ENCODE assay signal across 8 cellular contexts in the genomic region with DNA sequence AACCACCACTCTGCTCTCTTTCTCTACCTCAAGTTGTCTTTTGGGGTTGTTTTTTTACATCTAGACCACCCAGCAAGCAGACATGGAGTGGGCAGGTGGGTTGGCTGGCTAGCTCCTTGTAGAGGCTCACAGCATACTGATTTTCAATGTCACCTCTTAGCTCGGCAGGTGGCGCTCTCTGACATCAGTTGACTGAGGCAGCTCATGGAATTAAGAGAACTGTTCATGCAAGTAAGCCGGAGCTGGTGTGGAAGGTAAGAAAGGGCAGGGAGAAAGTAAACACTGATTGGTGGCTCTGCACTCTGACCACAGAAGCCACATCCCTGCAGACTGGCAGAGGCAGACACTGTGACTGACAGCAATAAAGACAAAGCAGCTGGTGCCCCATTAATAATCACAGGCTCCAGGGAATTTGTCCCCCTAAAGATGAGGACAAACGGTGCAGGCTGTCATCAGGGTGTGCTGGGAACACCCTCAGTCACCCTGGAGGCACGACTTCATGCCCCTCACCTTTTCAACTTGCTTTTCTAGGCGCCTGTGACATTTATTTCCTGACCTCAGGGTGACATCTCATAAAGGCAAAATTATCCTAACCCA.
DNase-seq lines count a peak whose midpoint lies in the region; ATAC-seq and TF ChIP-seq lines count a peak whose summit lies in the region.

No MANE protein-coding gene starts in this region.

- no peak overlapping the region for H2BK120ac ChIP-seq in neuronal stem cell (ENCODE audit: low read depth, low read length)

- H3K9ac ChIP-seq in HCT116 (ENCODE audit: low read length) (no peak overlapping the region), SK-N-SH (no peak overlapping the region), neuronal stem cell (ENCODE audit: low read depth, low read length, poor library complexity) (no peak overlapping the region)

- H3F3A ChIP-seq in SK-N-SH (replicated peaks; ENCODE audit: insufficient read depth), result no peaks in the 10 kb centered on the region

- POLR2A ChIA-PET in HCT116 (lab: Charles Lee), result interaction anchor here (1.5 kb wide), 1 partner anchor 238 kb away, joined by 3 read pairs; no protein-coding TSS in a partner anchor
- POLR2A ChIA-PET in SK-N-SH (lab: Yijun Ruan, JAX), result no interaction called here

- TF ChIP-seq POLR2A in HCT116 (IDR thresholded peaks at IDR 0.05; ENCODE audit: borderline replicate concordance, extremely low read depth, insufficient read depth, insufficient read length) (no peak), esophagus muscularis mucosa (IDR thresholded peaks at IDR 0.05; ENCODE audit: low read depth) (no peak), sigmoid colon (IDR thresholded peaks at IDR 0.05) (no peak)

- H3K4me3 ChIP-seq in HCT116 (replicated peaks in 1 of 2; ENCODE audit: low read depth in 1 of 2, low read length in 2 of 2), result no peak overlapping the region
- H3K4me3 ChIP-seq in SK-N-SH (ENCODE audit: low read depth in 2 of 2, low read length in 1 of 2), result peak overlapping the region in 1 of 2 experiments; percentile 36; a peak in 1 of 4 replicates
- no peak overlapping the region for H3K4me3 ChIP-seq in esophagus muscularis mucosa
- no peak overlapping the region for H3K4me3 ChIP-seq in neuronal stem cell (ENCODE audit: low read length in 2 of 2)
- no peak overlapping the region for H3K4me3 ChIP-seq in sigmoid colon

- H3K79me2 ChIP-seq in HCT116 (ENCODE audit: insufficient read depth, low read length), result no peaks in the 10 kb centered on the region
- no peaks in the 10 kb centered on the region for H3K79me2 ChIP-seq in SK-N-SH (ENCODE audit: insufficient read depth)

- no peak overlapping the region for H4K8ac ChIP-seq in neuronal stem cell (ENCODE audit: low read depth, low read length)

- no peak overlapping the region for H2BK12ac ChIP-seq in neuronal stem cell (ENCODE audit: low read length)

- no peak overlapping the region for H3K23ac ChIP-seq in neuronal stem cell (ENCODE audit: low read depth, low read length, poor library complexity)

- TF ChIP-seq CTCF in HCT116 (IDR thresholded peaks at IDR 0.05 in 2 of 3, conservative IDR thresholded peaks at IDR 0.05 in 1 of 3; ENCODE audit: borderline replicate concordance in 1 of 3, insufficient read depth in 1 of 3, low read depth in 2 of 3, low read length in 2 of 3), result peak; percentile 54 to 79 (median 75); a peak in 5 of 6 replicates
- TF ChIP-seq CTCF in SK-N-SH (IDR thresholded peaks at IDR 0.05), result peak; percentile 60
- TF ChIP-seq CTCF in esophagus muscularis mucosa (IDR thresholded peaks at IDR 0.05), result peak in 2 of 3 experiments; percentile 22 to 39
- peak in 1 of 4 experiments; percentile 24 for TF ChIP-seq CTCF in sigmoid colon (IDR thresholded peaks at IDR 0.05)

- H3K14ac ChIP-seq in neuronal stem cell (ENCODE audit: low read length), result no peak overlapping the region

- intact Hi-C loops in HCT116 (cut with micrococcal nuclease) (loop anchor here (5.0 kb wide), 1 partner anchor 238 kb away; no protein-coding TSS in a partner anchor), esophagus muscularis mucosa (cut with DNase I) (no loop called here), sigmoid colon (cut with DNase I) (no loop called here)

- H3K4me2 ChIP-seq in HCT116 (ENCODE audit: low read length) (no peak overlapping the region), SK-N-SH (no peak overlapping the region), neuronal stem cell (ENCODE audit: insufficient read depth, low read length, poor library complexity, severe bottlenecking) (no peak overlapping the region)

- DNase-seq in NCI-H2029 (lab: John Stamatoyannopoulos, UW) (peak; percentile 37), NCI-H2029 treated with DMSO at 0.1 percent for 48 hours (lab: John Stamatoyannopoulos, UW) (no peak), HCT116 (ENCODE audit: low read depth, low spot score) (peak; percentile 51), NCI-H1417 treated with DMSO at 0.1 percent for 48 hours (lab: John Stamatoyannopoulos, UW) (peak; percentile 17), SK-N-SH (peak; percentile 41), esophagus muscularis mucosa (ENCODE audit: extremely low spot score) (peak; percentile 89), neuronal stem cell (ENCODE audit: low spot score) (peak; percentile 82), sigmoid colon (no peak)

- H2BK15ac ChIP-seq in neuronal stem cell (ENCODE audit: low read length), result no peak overlapping the region

- no peaks in the 10 kb centered on the region for H3K9me3 ChIP-seq in HCT116 (ENCODE audit: control insufficient read depth in 1 of 2, insufficient read depth in 1 of 2, low read depth in 1 of 2, low read length in 2 of 2)
- no peaks in the 10 kb centered on the region for H3K9me3 ChIP-seq in SK-N-SH
- H3K9me3 ChIP-seq in esophagus muscularis mucosa, result no peaks in the 10 kb centered on the region
- no peaks in the 10 kb centered on the region for H3K9me3 ChIP-seq in neuronal stem cell (replicated peaks in 1 of 2; ENCODE audit: control insufficient read depth in 2 of 2, insufficient read depth in 1 of 2, low read depth in 1 of 2, low read length in 2 of 2)
- H3K9me3 ChIP-seq in sigmoid colon, result no peaks in the 10 kb centered on the region

- WGBS in SK-N-SH (ENCODE audit: low lambda C conversion rate), result 5% methylated on average over 6 of the region's 6 CpGs
- 17% methylated on average over 6 of the region's 6 CpGs for WGBS in esophagus muscularis mucosa
- WGBS in neuronal stem cell (ENCODE audit: extremely low coverage in 2 of 2, insufficient read length in 2 of 2, insufficient replicate concordance in 1 of 2), 2 donors, result no CpG with 5 or more reads among the region's 6 CpGs
- WGBS in sigmoid colon, 2 donors, result 5 to 11% methylated on average over 6 of the region's 6 CpGs

- no TSS peak for BruUV-seq in HCT116 (replicated peaks; lab: Mats Ljungman, UMichigan)

- H3K27ac ChIP-seq in HCT116 (ENCODE audit: low read depth, low read length) (no peak overlapping the region), SK-N-SH (ENCODE audit: low read depth in 2 of 2, low read length in 1 of 2) (no peak overlapping the region), esophagus muscularis mucosa (replicated peaks in 1 of 4) (no peak overlapping the region), neuronal stem cell (replicated peaks; ENCODE audit: low read length) (no peak overlapping the region), sigmoid colon (no peak overlapping the region)

- H3K27me3 ChIP-seq in HCT116 (ENCODE audit: insufficient read depth, low read length) (peaks cover 73% of the 10 kb centered on the region), SK-N-SH (ENCODE audit: insufficient read depth) (no peaks in the 10 kb centered on the region), esophagus muscularis mucosa (peaks cover 0 to 12% (median 5%) of the 10 kb centered on the region in 4 donors), neuronal stem cell (ENCODE audit: control insufficient read depth in 3 of 3, insufficient read depth in 3 of 3, low read depth in 1 of 3, low read length in 3 of 3) (no peaks in the 10 kb centered on the region), sigmoid colon (peaks cover 0 to 22% (median 0%) of the 10 kb centered on the region in 3 donors)

- RAD21 ChIA-PET in HCT116 (lab: Charles Lee; ENCODE audit: low non-redundant PET in 1 of 2, low total read pairs in 2 of 2, uncharacterized antibody in 2 of 2, unreplicated experiment in 2 of 2), result interaction anchor here in 1 of 2 experiments (0.8 kb wide), 1 partner anchor 238 kb away, joined by 4 read pairs; no protein-coding TSS in a partner anchor

- no peaks in the 10 kb centered on the region for H3K79me1 ChIP-seq in neuronal stem cell (ENCODE audit: low read depth, low read length)

- no peaks in the 10 kb centered on the region for H3K4me1 ChIP-seq in HCT116 (ENCODE audit: control insufficient read depth in 1 of 2, insufficient read depth in 2 of 2, low read length in 2 of 2)
- H3K4me1 ChIP-seq in SK-N-SH (ENCODE audit: control insufficient read depth in 1 of 2, insufficient read depth in 2 of 2, low read depth in 1 of 2, low read length in 1 of 2), result no peaks in the 10 kb centered on the region
- H3K4me1 ChIP-seq in esophagus muscularis mucosa, result no peaks in the 10 kb centered on the region
- no peaks in the 10 kb centered on the region for H3K4me1 ChIP-seq in neuronal stem cell (ENCODE audit: control insufficient read depth in 2 of 2, insufficient read depth in 1 of 2, low read depth in 1 of 2, low read length in 2 of 2)
- H3K4me1 ChIP-seq in sigmoid colon, result no peaks in the 10 kb centered on the region

- no peak overlapping the region for H3K18ac ChIP-seq in neuronal stem cell (ENCODE audit: low read length)

- no peaks in the 10 kb centered on the region for H3K9me2 ChIP-seq in HCT116 (ENCODE audit: insufficient read depth)
- H3K9me2 ChIP-seq in SK-N-SH, result no peaks in the 10 kb centered on the region

- H3K36me3 ChIP-seq in HCT116 (ENCODE audit: control insufficient read depth in 1 of 2, insufficient read depth in 2 of 2, low read length in 2 of 2) (no peaks in the 10 kb centered on the region), SK-N-SH (replicated peaks in 1 of 2; ENCODE audit: control insufficient read depth in 1 of 2, insufficient read depth in 2 of 2, low read length in 1 of 2) (no peaks in the 10 kb centered on the region), esophagus muscularis mucosa (no peaks in the 10 kb centered on the region), neuronal stem cell (replicated peaks in 1 of 2; ENCODE audit: control insufficient read depth in 2 of 2, insufficient read depth in 2 of 2, low read length in 2 of 2) (no peaks in the 10 kb centered on the region), sigmoid colon (no peaks in the 10 kb centered on the region)

- no peaks in the 10 kb centered on the region for H4K20me1 ChIP-seq in HCT116 (ENCODE audit: insufficient read depth)
- no peaks in the 10 kb centered on the region for H4K20me1 ChIP-seq in SK-N-SH (ENCODE audit: insufficient read depth)

- H3K4ac ChIP-seq in neuronal stem cell (ENCODE audit: low read length), result no peak overlapping the region

- H2BK5ac ChIP-seq in neuronal stem cell (ENCODE audit: low read length), result no peak overlapping the region

- ATAC-seq in HCT116, result peak; percentile 95

- CTCF ChIA-PET in HCT116 (lab: Charles Lee) (interaction anchor here (0.6 to 3.0 kb wide), 17 partner anchors 10 to 473 kb away, joined by 3 to 27 read pairs (median 4); no protein-coding TSS in a partner anchor), SK-N-SH (lab: Yijun Ruan, JAX) (interaction anchor here (0.6 to 2.7 kb wide), 21 partner anchors 8 to 263 kb away, joined by 3 to 14 read pairs (median 3); no protein-coding TSS in a partner anchor)

- H4K91ac ChIP-seq in neuronal stem cell (ENCODE audit: low read depth, low read length, poor library complexity), result no peak overlapping the region

- no peak overlapping the region for H2AFZ ChIP-seq in HCT116 (ENCODE audit: low read depth, low read length, poor library complexity, severe bottlenecking)
- H2AFZ ChIP-seq in SK-N-SH (ENCODE audit: low read depth), result no peak overlapping the region
- no peak overlapping the region for H2AFZ ChIP-seq in neuronal stem cell (ENCODE audit: low read length)

- TF ChIP-seq EP300 in SK-N-SH (IDR thresholded peaks at IDR 0.05; ENCODE audit: borderline replicate concordance in 1 of 2, low read depth in 1 of 2, low read length in 1 of 2) (no peak), esophagus muscularis mucosa (IDR thresholded peaks at IDR 0.05) (no peak), sigmoid colon (IDR thresholded peaks at IDR 0.05) (no peak)

- no peak overlapping the region for H2AK5ac ChIP-seq in neuronal stem cell (ENCODE audit: low read depth, low read length)

- TF ChIP-seq RAD21 in HCT116 (IDR thresholded peaks at IDR 0.05; ENCODE audit: low read depth) (peak; percentile 62), SK-N-SH (IDR thresholded peaks at IDR 0.05; ENCODE audit: low read length) (peak; percentile 47)

Comparison
In these comparisons a context has a peak if more than half of its experiments do, and no peak if none do; other contexts are left out.
1. DNase-seq: peak in NCI-H2029 (single experiment), HCT116 (single experiment), NCI-H1417 treated with DMSO at 0.1 percent for 48 hours (single experiment), SK-N-SH (single experiment), esophagus muscularis mucosa (single experiment) and neuronal stem cell (single experiment); none in NCI-H2029 treated with DMSO at 0.1 percent for 48 hours (single experiment) and sigmoid colon (single experiment).